Comparison of ENCODE assay signal across 12 cellular contexts in genomic region chr17:61247438-61247837, GRCh38.
A peak's percentile ranks its signal among the peaks of the same experiment; 100 is the strongest.
DNase-seq lines count a peak whose midpoint lies in the region; ATAC-seq, FAIRE-seq and TF ChIP-seq lines count a peak whose summit lies in the region.
"Had no signal": no experiment of that assay in that cellular context is flagged by ENCODE, and none has a peak within 500 bp of the region (broad histone marks: within the 10 kb centered on the region; RNA-seq: fewer than 3 reads in every experiment).

No MANE protein-coding gene starts in this region.

- H3K4me3 ChIP-seq in foreskin fibroblast (ENCODE audit: low read depth in 1 of 2, low read length in 2 of 2) = no peak overlapping the region
- no peak overlapping the region for H3K4me3 ChIP-seq in transverse colon
- no peak overlapping the region for H3K4me3 ChIP-seq in pancreas
- no peak overlapping the region for H3K4me3 ChIP-seq in naive thymus-derived CD4-positive, alpha-beta T cell (ENCODE audit: low read length)
- H3K4me3 ChIP-seq: BLaER1, body of pancreas, lung had no signal

- H3K36me3 Mint-ChIP-seq in naive thymus-derived CD4-positive, alpha-beta T cell = peaks cover 0 to 22% (median 0%) of the 10 kb centered on the region in 5 donors

- TF ChIP-seq CTCF in foreskin fibroblast (IDR thresholded peaks at IDR 0.05; ENCODE audit: low read depth, low read length) (no peak), transverse colon (IDR thresholded peaks at IDR 0.05) (no peak), pancreas (IDR thresholded peaks at IDR 0.05) (no peak)

- intact Hi-C loops in transverse colon (cut with DNase I; ENCODE audit: low total_unique reads) = no loop called here
- intact Hi-C loops in pancreas (cut with DNase I) = no loop called here
- intact Hi-C loops in naive thymus-derived CD4-positive, alpha-beta T cell (cut with micrococcal nuclease) = no loop called here

- peaks cover 18 to 51% (median 37%) of the 10 kb centered on the region in 4 donors for H3K4me1 ChIP-seq in transverse colon
- H3K4me1 ChIP-seq in pancreas = peaks cover 8 to 14% (median 12%) of the 10 kb centered on the region in 3 donors
- no peaks in the 10 kb centered on the region for H3K4me1 ChIP-seq in naive thymus-derived CD4-positive, alpha-beta T cell (ENCODE audit: control insufficient read depth in 2 of 2, insufficient read depth in 2 of 2, low read length in 2 of 2)

- 55 to 69% methylated on average over 3 of the region's 3 CpGs for WGBS in transverse colon (ENCODE audit: low coverage in 1 of 2), 2 donors
- WGBS in pancreas, 2 donors = 86 to 89% methylated on average over 3 of the region's 3 CpGs

- H3K9me3 ChIP-seq in transverse colon (no peaks in the 10 kb centered on the region), pancreas (no peaks in the 10 kb centered on the region)
- no peaks in the 10 kb centered on the region for H3K9me3 ChIP-seq in naive thymus-derived CD4-positive, alpha-beta T cell (ENCODE audit: control insufficient read depth in 2 of 3, low read length in 3 of 3)
- H3K9me3 ChIP-seq: body of pancreas had no signal

- CTCF ChIA-PET in naive thymus-derived CD4-positive, alpha-beta T cell (lab: Charles Lee) = no interaction called here

- no peaks in the 10 kb centered on the region for H3K36me3 ChIP-seq in transverse colon
- no peaks in the 10 kb centered on the region for H3K36me3 ChIP-seq in pancreas
- no peaks in the 10 kb centered on the region for H3K36me3 ChIP-seq in naive thymus-derived CD4-positive, alpha-beta T cell (ENCODE audit: control insufficient read depth in 2 of 3, insufficient read depth in 3 of 3, low read length in 3 of 3)
- H3K36me3 ChIP-seq: BLaER1 had no signal

- H3K9me3 Mint-ChIP-seq in naive thymus-derived CD4-positive, alpha-beta T cell = peaks cover 0 to 2% (median 0%) of the 10 kb centered on the region in 11 donors

- TF ChIP-seq POLR2A in transverse colon (IDR thresholded peaks at IDR 0.05) = no peak

- H3K27ac ChIP-seq in transverse colon (peak overlapping the region in 3 of 4 donors; percentile 32 to 54 (median 39)), pancreas (no peak overlapping the region)
- no peak overlapping the region for H3K27ac ChIP-seq in naive thymus-derived CD4-positive, alpha-beta T cell (ENCODE audit: low read depth, low read length)
- H3K27ac ChIP-seq: BLaER1 had no signal

- DNase-seq in NCI-H82 (lab: John Stamatoyannopoulos, UW) (peak; percentile 32), NCI-H82 treated with DMSO at 0.1 percent for 48 hours (lab: John Stamatoyannopoulos, UW; ENCODE audit: unreplicated experiment) (no peak), SK-MEL-5 (ENCODE audit: low read depth, low spot score) (peak; percentile 98), foreskin fibroblast (peak; percentile 88), transverse colon (no peak), pancreas (no peak)
- DNase-seq in naive thymus-derived CD4-positive, alpha-beta T cell = no peak

- H3K27me3 Mint-ChIP-seq in naive thymus-derived CD4-positive, alpha-beta T cell = no peaks in the 10 kb centered on the region

- TF ChIP-seq EP300 in transverse colon (IDR thresholded peaks at IDR 0.05; ENCODE audit: low read depth) = no peak

- POLR2A ChIA-PET in naive thymus-derived CD4-positive, alpha-beta T cell (lab: Charles Lee) = no interaction called here

- no peak overlapping the region for H3K27ac Mint-ChIP-seq in naive thymus-derived CD4-positive, alpha-beta T cell
- H3K27ac Mint-ChIP-seq: T-helper 2 cell treated with Interferon-gamma antibody and Interleukin-4, amounts not matched to agents 5 μg/mL and 100 μg/mL, for 36 hours had no signal

- ATAC-seq in pancreas = no peak
- ATAC-seq in naive thymus-derived CD4-positive, alpha-beta T cell = no peak
- ATAC-seq in GM18517 (IDR thresholded peaks at IDR 0.05; ENCODE audit: unreplicated experiment) = no peak
- ATAC-seq: body of pancreas had no signal

- no peaks in the 10 kb centered on the region for H3K27me3 ChIP-seq in transverse colon
- H3K27me3 ChIP-seq in pancreas = no peaks in the 10 kb centered on the region
- H3K27me3 ChIP-seq in naive thymus-derived CD4-positive, alpha-beta T cell (ENCODE audit: control insufficient read depth in 2 of 2, insufficient read depth in 2 of 2, low read length in 2 of 2) = no peaks in the 10 kb centered on the region
- H3K27me3 ChIP-seq: BLaER1, body of pancreas had no signal

- in situ Hi-C loops in SK-MEL-5 (cut with HindIII; ENCODE audit: low pct_unique_long_range_greater_than_20kb, low sequenced_read_pairs) (no loop called here), transverse colon (cut with MboI; ENCODE audit: low pct_ligation_motif_present in 1 of 4, low pct_unique_long_range_greater_than_20kb in 1 of 4, low sequenced_read_pairs in 3 of 4) (loop anchor here in 1 of 4 donors (25.0 kb wide), 1 partner anchor 140 kb away; the partner anchor contains the start of gene TBX2)

- H3K4me3 Mint-ChIP-seq in naive thymus-derived CD4-positive, alpha-beta T cell = no peak overlapping the region
- H3K4me3 Mint-ChIP-seq: T-helper 2 cell treated with Interferon-gamma antibody and Interleukin-4, amounts not matched to agents 5 μg/mL and 100 μg/mL, for 36 hours had no signal

- no peak for FAIRE-seq in pancreas (lab: Jason Lieb, UNC)

- H3K4me1 Mint-ChIP-seq in naive thymus-derived CD4-positive, alpha-beta T cell = peaks cover 0 to 17% (median 8%) of the 10 kb centered on the region in 7 donors

Comparison
In these comparisons a context has a peak if more than half of its experiments do, and no peak if none do; other contexts are left out.
1. DNase-seq: peak in NCI-H82 (single experiment), SK-MEL-5 (single experiment) and foreskin fibroblast (2 of 2); none in NCI-H82 treated with DMSO at 0.1 percent for 48 hours (single experiment), transverse colon (single experiment), pancreas (0 of 6) and naive thymus-derived CD4-positive, alpha-beta T cell (0 of 9).
2. H3K27ac ChIP-seq: peak in transverse colon (3 of 4); none in pancreas (0 of 4) and naive thymus-derived CD4-positive, alpha-beta T cell (single experiment).